In the genomic region with DNA sequence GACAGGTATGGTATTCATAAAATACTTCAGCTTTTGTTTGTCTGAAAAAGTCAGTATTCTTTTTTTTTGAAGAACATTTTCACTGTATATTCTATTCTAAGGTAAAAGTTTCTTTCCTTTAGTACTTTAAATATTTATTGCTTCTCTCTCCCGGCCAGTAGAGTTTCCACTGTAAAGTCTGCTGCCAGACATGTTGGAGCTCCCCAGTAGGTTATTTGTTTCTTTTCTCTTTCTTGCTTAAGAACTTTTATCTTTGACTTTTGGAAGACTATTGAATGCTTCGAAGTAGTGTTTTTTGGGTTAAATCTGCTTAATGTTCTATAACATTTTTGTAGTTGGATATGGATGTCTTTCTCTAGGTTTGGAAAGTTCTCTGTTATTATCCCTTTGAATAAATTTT, we compare ENCODE assay signal across 7 cellular contexts.
A peak's percentile ranks its signal among the peaks of the same experiment; 100 is the strongest.
DNase-seq lines count a peak whose midpoint lies in the region; TF ChIP-seq lines count a peak whose summit lies in the region.
"Not testable (repeated sequence)": the region's sequence is repeated elsewhere in the genome, so short reads cannot be mapped to it uniquely, and the experiment has no call there.

No MANE protein-coding gene starts in this region.

- not testable (repeated sequence) for H3K4me1 ChIP-seq in KMS-11 (ENCODE audit: low read depth, poor library complexity, severe bottlenecking)

- not testable (repeated sequence) for H3K9me3 Mint-ChIP-seq in activated naive CD4-positive, alpha-beta T cell treated with anti-CD3 and anti-CD28 coated beads, Interleukin-2, amount 10 ng/mL, durations not matched to agents 7 days and 5 days

- intact Hi-C loops in dorsolateral prefrontal cortex (cut with DNase I): not testable (repeated sequence)

- not testable (repeated sequence) for H3K27me3 ChIP-seq in KMS-11 (ENCODE audit: insufficient read depth, low read depth)
- H3K27me3 ChIP-seq in dorsolateral prefrontal cortex (peaks cover 0 to 67% (median 33%) of the 10 kb centered on the region in 45 donors), kidney epithelial cell (ENCODE audit: control insufficient read depth, insufficient read depth, low read length) (peaks cover 38% of the 10 kb centered on the region)

- not testable (repeated sequence) for H3K79me2 ChIP-seq in KMS-11 (ENCODE audit: insufficient read depth, low read depth)

- H3K36me3 Mint-ChIP-seq in activated naive CD4-positive, alpha-beta T cell treated with anti-CD3 and anti-CD28 coated beads, Interleukin-2, amount 10 ng/mL, durations not matched to agents 7 days and 5 days: peaks cover 18% of the 10 kb centered on the region

- H3K36me3 ChIP-seq in KMS-11 (ENCODE audit: insufficient read depth); kidney epithelial cell (ENCODE audit: control insufficient read depth, insufficient read depth, low read length): not testable (repeated sequence)

- H3K27ac Mint-ChIP-seq in activated naive CD4-positive, alpha-beta T cell treated with anti-CD3 and anti-CD28 coated beads, Interleukin-2, amount 10 ng/mL, durations not matched to agents 7 days and 5 days: not testable (repeated sequence)

- peak overlapping the region; percentile 66 for H3K4me2 ChIP-seq in KMS-11

- not testable (repeated sequence) for H3K27ac ChIP-seq in KMS-11
- H3K27ac ChIP-seq in dorsolateral prefrontal cortex: peak overlapping the region in 5 of 59 donors; percentile 35 to 87 (median 76)

- not testable (repeated sequence) for H4K20me1 ChIP-seq in KMS-11 (ENCODE audit: insufficient read depth)

- TF ChIP-seq CTCF in KMS-11 (conservative IDR thresholded peaks at IDR 0.05; ENCODE audit: low read depth, low read length); dorsolateral prefrontal cortex (IDR thresholded peaks at IDR 0.05 in 54 of 56, conservative IDR thresholded peaks at IDR 0.05 in 2 of 56; ENCODE audit: low read depth in 1 of 56, partially characterized antibody in 56 of 56); kidney epithelial cell (IDR thresholded peaks at IDR 0.05; ENCODE audit: insufficient read depth, low read length, poor library complexity, severe bottlenecking): not testable (repeated sequence)

- peak overlapping the region; percentile 68 for H3K4me3 Mint-ChIP-seq in activated naive CD4-positive, alpha-beta T cell treated with anti-CD3 and anti-CD28 coated beads, Interleukin-2, amount 10 ng/mL, durations not matched to agents 7 days and 5 days

- DNase-seq in ELR (ENCODE audit: low read depth): peak; percentile 22
- peak; percentile 30 for DNase-seq in SW480 (ENCODE audit: low spot score)
- DNase-seq in activated naive CD4-positive, alpha-beta T cell treated with anti-CD3 and anti-CD28 coated beads, Interleukin-2, amount 10 ng/mL, durations not matched to agents 7 days and 5 days; dorsolateral prefrontal cortex; kidney epithelial cell (ENCODE audit: low read depth): not testable (repeated sequence)
- DNase-seq in pons (ENCODE audit: low spot score): peak; percentile 34

- CTCF ChIA-PET in activated naive CD4-positive, alpha-beta T cell treated with anti-CD3 and anti-CD28 coated beads, Interleukin-2, amount 10 ng/mL, durations not matched to agents 7 days and 5 days (lab: Charles Lee): not testable (repeated sequence)

- H2AFZ ChIP-seq in KMS-11 (ENCODE audit: low read depth): peak overlapping the region; percentile 63

- H3K4me3 ChIP-seq in KMS-11 (IDR thresholded peaks at IDR 0.05; ENCODE audit: insufficient read depth, low read depth, low read length): not testable (repeated sequence)
- H3K4me3 ChIP-seq in dorsolateral prefrontal cortex: peak overlapping the region in 50 of 59 donors; percentile 47 to 83 (median 66)
- H3K4me3 ChIP-seq in kidney epithelial cell (ENCODE audit: low read depth, low read length): peak overlapping the region; percentile 16

- H3K27me3 Mint-ChIP-seq in activated naive CD4-positive, alpha-beta T cell treated with anti-CD3 and anti-CD28 coated beads, Interleukin-2, amount 10 ng/mL, durations not matched to agents 7 days and 5 days: peaks cover 68% of the 10 kb centered on the region

- H3K9ac ChIP-seq in KMS-11: peak overlapping the region; percentile 87; the same call in 1 of the 2 replicates

- peaks cover 38% of the 10 kb centered on the region for H3K4me1 Mint-ChIP-seq in activated naive CD4-positive, alpha-beta T cell treated with anti-CD3 and anti-CD28 coated beads, Interleukin-2, amount 10 ng/mL, durations not matched to agents 7 days and 5 days
